ENCODE assay signal across 28 cellular contexts in the genomic region with DNA sequence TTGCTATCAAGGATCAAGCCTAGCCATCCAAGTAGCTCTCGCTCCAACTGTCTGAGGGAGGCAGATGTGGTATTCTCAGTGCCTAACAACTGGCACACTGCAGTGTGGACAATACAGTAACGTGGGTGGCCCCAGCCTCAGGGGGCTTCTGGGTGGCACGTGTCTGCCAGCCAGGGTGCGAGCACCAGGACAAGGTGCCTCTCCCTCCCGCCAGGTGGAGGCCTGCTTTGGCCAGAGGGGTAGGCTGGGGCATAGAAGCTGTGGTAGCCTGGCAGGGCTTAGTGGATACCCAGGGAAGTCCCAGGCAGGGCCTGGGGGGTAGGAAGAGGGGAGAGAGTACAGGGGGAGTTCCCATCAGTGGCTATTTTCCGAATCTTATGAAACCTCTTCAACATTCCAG.
"Had no signal": no experiment of that assay in that cellular context is flagged by ENCODE, and none has a peak within 500 bp of the region (broad histone marks: within the 10 kb centered on the region; RNA-seq: fewer than 3 reads in every experiment).

No MANE protein-coding gene starts in this region.

- H3K27ac Mint-ChIP-seq: activated CD4-positive, alpha-beta T cell treated with anti-CD3 and anti-CD28 coated beads for 36 hours; activated CD8-positive, alpha-beta T cell treated with anti-CD3 and anti-CD28 coated beads for 36 hours; activated naive CD8-positive, alpha-beta T cell treated with anti-CD3 and anti-CD28 coated beads for 36 hours; activated naive CD8-positive, alpha-beta T cell treated with anti-CD3 and anti-CD28 coated beads, Interleukin-2, amount 50 U/mL, for 24 hours; activated T-cell treated with anti-CD3 and anti-CD28 coated beads, Interleukin-2, amount 50 U/mL, for 24 hours; activated T-cell treated with anti-CD3 and anti-CD28 coated beads, Interleukin-2, amount 50 U/mL, for 72 hours had no signal

- H3K36me3 ChIP-seq: adrenal gland, esophagus squamous epithelium, gastroesophageal sphincter had no signal

- H3K4me3 ChIP-seq: adrenal gland, body of pancreas, esophagus squamous epithelium, gastroesophageal sphincter had no signal

- H3K4me1 Mint-ChIP-seq: activated CD4-positive, alpha-beta T cell treated with anti-CD3 and anti-CD28 coated beads for 36 hours; activated naive CD8-positive, alpha-beta T cell treated with anti-CD3 and anti-CD28 coated beads for 36 hours; activated naive CD8-positive, alpha-beta T cell treated with anti-CD3 and anti-CD28 coated beads, Interleukin-2, amount 50 U/mL, for 24 hours had no signal

- DNase-seq: activated CD4-positive, alpha-beta T cell treated with anti-CD3 and anti-CD28 coated beads for 36 hours; activated CD4-positive, alpha-beta T cell treated with anti-CD3 and anti-CD28 coated beads, Interleukin-2, amount 50 U/mL, for 1 hour; activated CD4-positive, alpha-beta T cell treated with anti-CD3 and anti-CD28 coated beads, Interleukin-2, amount 50 U/mL, for 48 hours; activated CD4-positive, CD25-positive, alpha-beta regulatory T cell; activated CD4-positive, CD25-positive, alpha-beta regulatory T cell treated with anti-CD3 and anti-CD28 coated beads, Interleukin-2, amount 50 U/mL, for 72 hours; activated CD8-positive, alpha-beta T cell treated with anti-CD3 and anti-CD28 coated beads for 36 hours; activated gamma-delta T cell; activated naive CD4-positive, alpha-beta T cell treated with anti-CD3 and anti-CD28 coated beads, Interleukin-2, amount 50 U/mL, for 16 hours; activated naive CD4-positive, alpha-beta T cell treated with Interleukin-2 at 50 U/mL for 16 hours; activated naive CD8-positive, alpha-beta T cell treated with anti-CD3 and anti-CD28 coated beads for 36 hours; activated naive CD8-positive, alpha-beta T cell treated with anti-CD3 and anti-CD28 coated beads, Interleukin-2, amount 50 U/mL, for 24 hours; activated T-cell treated with anti-CD3 and anti-CD28 coated beads for 4 hours; activated T-cell treated with anti-CD3 and anti-CD28 coated beads, Interleukin-2, amount 50 U/mL, for 24 hours; activated T-cell treated with anti-CD3 and anti-CD28 coated beads, Interleukin-2, amount 50 U/mL, for 72 hours; amygdala; aorta; body of pancreas; caudate nucleus; cortex of kidney; dermis blood vessel endothelial cell; effector CD4-positive, alpha-beta T cell; effector memory CD8-positive, alpha-beta T cell; esophagus squamous epithelium; foreskin melanocyte; T-helper 2 cell had no signal

- H3K4me3 Mint-ChIP-seq: activated CD4-positive, alpha-beta T cell treated with anti-CD3 and anti-CD28 coated beads for 36 hours; activated CD8-positive, alpha-beta T cell treated with anti-CD3 and anti-CD28 coated beads for 36 hours; activated naive CD8-positive, alpha-beta T cell treated with anti-CD3 and anti-CD28 coated beads for 36 hours; activated naive CD8-positive, alpha-beta T cell treated with anti-CD3 and anti-CD28 coated beads, Interleukin-2, amount 50 U/mL, for 24 hours; activated T-cell treated with anti-CD3 and anti-CD28 coated beads, Interleukin-2, amount 50 U/mL, for 24 hours; activated T-cell treated with anti-CD3 and anti-CD28 coated beads, Interleukin-2, amount 50 U/mL, for 72 hours; effector memory CD8-positive, alpha-beta T cell had no signal

- H3K27me3 ChIP-seq: adrenal gland, body of pancreas, esophagus squamous epithelium, gastroesophageal sphincter had no signal

- H3K9me3 ChIP-seq: adrenal gland, body of pancreas, esophagus squamous epithelium, gastroesophageal sphincter had no signal

- H3K27ac ChIP-seq: adrenal gland, body of pancreas, esophagus squamous epithelium, gastroesophageal sphincter had no signal

- FAIRE-seq: colon had no signal

- H3K4me1 ChIP-seq: body of pancreas, esophagus squamous epithelium, gastroesophageal sphincter had no signal

- H3K27me3 Mint-ChIP-seq: activated CD4-positive, alpha-beta T cell treated with anti-CD3 and anti-CD28 coated beads for 36 hours; activated CD8-positive, alpha-beta T cell treated with anti-CD3 and anti-CD28 coated beads for 36 hours; activated naive CD8-positive, alpha-beta T cell treated with anti-CD3 and anti-CD28 coated beads for 36 hours; activated naive CD8-positive, alpha-beta T cell treated with anti-CD3 and anti-CD28 coated beads, Interleukin-2, amount 50 U/mL, for 24 hours; activated T-cell treated with anti-CD3 and anti-CD28 coated beads, Interleukin-2, amount 50 U/mL, for 24 hours; effector memory CD8-positive, alpha-beta T cell had no signal

- H3K9me3 Mint-ChIP-seq: effector memory CD8-positive, alpha-beta T cell had no signal

- ATAC-seq: activated CD4-positive, alpha-beta T cell treated with anti-CD3 and anti-CD28 coated beads for 36 hours; activated CD8-positive, alpha-beta T cell treated with anti-CD3 and anti-CD28 coated beads for 36 hours; activated naive CD8-positive, alpha-beta T cell treated with anti-CD3 and anti-CD28 coated beads, Interleukin-2, amount 50 U/mL, for 24 hours; activated T-cell treated with anti-CD3 and anti-CD28 coated beads, Interleukin-2, amount 50 U/mL, for 72 hours; body of pancreas; effector memory CD8-positive, alpha-beta T cell; gastroesophageal sphincter had no signal
